17 cellular contexts compared by ENCODE assay signal in genomic region chr13:111304603-111305289, GRCh38.
DNase-seq lines count a peak whose midpoint lies in the region; ATAC-seq lines count a peak whose summit lies in the region.
"Had no signal": no experiment of that assay in that cellular context is flagged by ENCODE, and none has a peak within 500 bp of the region (broad histone marks: within the 10 kb centered on the region; RNA-seq: fewer than 3 reads in every experiment).

No MANE protein-coding gene starts in this region.

- peaks cover 9 to 11% of the 10 kb centered on the region in 2 donors for H3K4me1 Mint-ChIP-seq in effector memory CD8-positive, alpha-beta T cell (ENCODE audit: low read depth in 2 of 2)

- peaks cover 0 to under 1% of the 10 kb centered on the region in 2 donors for H3K9me3 Mint-ChIP-seq in effector memory CD8-positive, alpha-beta T cell

- peak overlapping the region; percentile 50 to 82 for H3K27ac Mint-ChIP-seq in effector memory CD8-positive, alpha-beta T cell

- ATAC-seq in GM18498 (IDR thresholded peaks at IDR 0.05; ENCODE audit: unreplicated experiment) (peak; percentile 38), GM19043 (IDR thresholded peaks at IDR 0.05; ENCODE audit: low read depth, unreplicated experiment) (peak; percentile 17), HG03060 (IDR thresholded peaks at IDR 0.05; ENCODE audit: low read depth, unreplicated experiment) (peak; percentile 15), GM21515 (IDR thresholded peaks at IDR 0.05; ENCODE audit: unreplicated experiment) (no peak)
- no peak for ATAC-seq in effector memory CD8-positive, alpha-beta T cell (replicated peaks)
- ATAC-seq: foreskin keratinocyte; left ventricle myocardium superior; naive thymus-derived CD4-positive, alpha-beta T cell; Panc1; psoas muscle had no signal

- H3K4me3 Mint-ChIP-seq in effector memory CD8-positive, alpha-beta T cell = peak overlapping the region in 1 of 2 donors; percentile 60

- peaks cover 49% of the 10 kb centered on the region for H3K36me3 Mint-ChIP-seq in effector memory CD8-positive, alpha-beta T cell (ENCODE audit: insufficient read depth)

- DNase-seq in effector memory CD8-positive, alpha-beta T cell = no peak
- DNase-seq in SKM-1 treated with dmso at 0.1 percent for 144 hours (lab: John Stamatoyannopoulos, UW; ENCODE audit: unreplicated experiment) = no peak
- no peak for DNase-seq in NCI-H2081 (lab: John Stamatoyannopoulos, UW)
- DNase-seq: amniotic stem cell; DMS79; foreskin keratinocyte; Kasumi-1; left ventricle myocardium superior; naive thymus-derived CD4-positive, alpha-beta T cell; NCI-H146; NCI-H524; psoas muscle had no signal

- H3K27me3 Mint-ChIP-seq in effector memory CD8-positive, alpha-beta T cell = no peaks in the 10 kb centered on the region
- H3K27me3 Mint-ChIP-seq: naive thymus-derived CD4-positive, alpha-beta T cell had no signal

Comparison
In these comparisons a context has a peak if more than half of its experiments do, and no peak if none do; other contexts are left out.
1. ATAC-seq: peak in GM18498 (single experiment), GM19043 (single experiment) and HG03060 (single experiment); none in effector memory CD8-positive, alpha-beta T cell (single experiment) and GM21515 (single experiment).